35 cellular contexts compared by ENCODE assay signal in the genomic region with DNA sequence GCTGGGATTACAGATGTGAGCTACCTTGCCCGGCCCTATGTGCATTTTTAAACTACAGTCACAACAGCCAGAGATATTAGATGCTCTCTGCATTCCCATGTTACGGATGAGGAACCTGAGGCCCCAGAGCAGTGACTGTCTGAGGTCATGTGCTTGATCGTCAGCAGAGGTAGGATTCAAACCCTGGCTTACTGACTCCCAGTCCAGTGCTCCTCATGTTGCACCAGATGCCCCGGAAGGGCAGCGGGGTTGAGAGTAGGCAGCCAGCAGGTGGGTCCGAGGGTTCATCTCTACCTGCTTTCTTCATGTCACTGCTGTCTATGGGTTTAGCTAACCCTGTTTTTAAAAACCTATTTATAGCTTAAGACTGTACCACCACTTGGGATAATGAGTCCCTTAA. TPM values are rescaled to one million over a fixed set of nuclear protein-coding genes. Genes with fewer than 3 reads are reported as not detected.
"Had no signal": no experiment of that assay in that cellular context is flagged by ENCODE, and none has a peak within 500 bp of the region (broad histone marks: within the 10 kb centered on the region; RNA-seq: fewer than 3 reads in every experiment).

No MANE protein-coding gene starts in this region.

- H3K36me3 ChIP-seq: adrenal gland, colonic mucosa, esophagus squamous epithelium, gastroesophageal sphincter had no signal

- DNase-seq: activated CD4-positive, alpha-beta memory T cell treated with anti-CD3 and anti-CD28 coated beads for 36 hours; activated CD4-positive, alpha-beta T cell treated with anti-CD3 and anti-CD28 coated beads for 36 hours; activated CD4-positive, alpha-beta T cell treated with anti-CD3 and anti-CD28 coated beads, Interleukin-2, amount 10 ng/mL, durations not matched to agents 24 days and 14 days; activated CD4-positive, CD25-positive, alpha-beta regulatory T cell; activated CD4-positive, CD25-positive, alpha-beta regulatory T cell treated with anti-CD3 and anti-CD28 coated beads, Interleukin-2, amount 50 U/mL, for 72 hours; activated CD8-positive, alpha-beta memory T cell treated with anti-CD3 and anti-CD28 coated beads, Interleukin-2, amount 10 ng/mL, durations not matched to agents 7 days and 5 days; activated CD8-positive, alpha-beta memory T cell treated with anti-CD3 and anti-CD28 coated beads, Interleukin-2, amount 50 U/mL, for 4 hours; activated CD8-positive, alpha-beta T cell treated with anti-CD3 and anti-CD28 coated beads, Interleukin-2, amount 10 ng/mL, durations not matched to agents 7 days and 5 days; activated effector memory CD4-positive, alpha-beta T cell treated with anti-CD3 and anti-CD28 coated beads, Interleukin-2, amount 50 U/mL, for 16 hours; activated naive CD4-positive, alpha-beta T cell treated with anti-CD3 and anti-CD28 coated beads for 36 hours; activated naive CD8-positive, alpha-beta T cell treated with anti-CD3 and anti-CD28 coated beads for 36 hours; activated naive CD8-positive, alpha-beta T cell treated with anti-CD3 and anti-CD28 coated beads, Interleukin-2, amount 50 U/mL, for 24 hours; activated T-cell treated with anti-CD3 and anti-CD28 coated beads, Interleukin-2, amount 50 U/mL, for 1 hour; activated T-cell treated with anti-CD3 and anti-CD28 coated beads, Interleukin-2, amount 50 U/mL, for 48 hours; amygdala; body of pancreas; central memory CD4-positive, alpha-beta T cell; cerebellar nuclear complex; colonic mucosa; effector CD8-positive, alpha-beta T cell; esophagus squamous epithelium; foreskin melanocyte; T-helper 2 cell had no signal

- H3K4me3 ChIP-seq: adrenal gland, body of pancreas, colonic mucosa, esophagus squamous epithelium, gastroesophageal sphincter had no signal

- ATAC-seq: activated CD4-positive, alpha-beta T cell treated with anti-CD3 and anti-CD28 coated beads for 36 hours; activated CD8-positive, alpha-beta memory T cell treated with anti-CD3 and anti-CD28 coated beads, Interleukin-2, amount 10 ng/mL, durations not matched to agents 7 days and 5 days; activated CD8-positive, alpha-beta T cell treated with anti-CD3 and anti-CD28 coated beads, Interleukin-2, amount 10 ng/mL, durations not matched to agents 7 days and 5 days; activated naive CD8-positive, alpha-beta T cell treated with anti-CD3 and anti-CD28 coated beads, Interleukin-2, amount 50 U/mL, for 24 hours; body of pancreas; gastroesophageal sphincter had no signal

- H3K36me3 Mint-ChIP-seq: activated CD4-positive, alpha-beta memory T cell treated with anti-CD3 and anti-CD28 coated beads for 36 hours; activated CD8-positive, alpha-beta memory T cell treated with anti-CD3 and anti-CD28 coated beads, Interleukin-2, amount 10 ng/mL, durations not matched to agents 7 days and 5 days; activated naive CD4-positive, alpha-beta T cell treated with anti-CD3 and anti-CD28 coated beads, Interleukin-2, amount 50 U/mL, for 24 hours; activated naive CD8-positive, alpha-beta T cell treated with anti-CD3 and anti-CD28 coated beads for 36 hours had no signal

- H3K27me3 ChIP-seq: adrenal gland, body of pancreas, colonic mucosa had no signal

- FAIRE-seq: endometrium, endothelial cell of umbilical vein had no signal

- H3K9me3 ChIP-seq: adrenal gland, body of pancreas, colonic mucosa, esophagus squamous epithelium, gastroesophageal sphincter had no signal

- H3K27ac ChIP-seq: adrenal gland, body of pancreas, colonic mucosa, epithelial cell of prostate, esophagus squamous epithelium, gastroesophageal sphincter had no signal

- H3K27ac Mint-ChIP-seq: activated CD4-positive, alpha-beta memory T cell treated with anti-CD3 and anti-CD28 coated beads for 36 hours; activated CD4-positive, alpha-beta T cell treated with anti-CD3 and anti-CD28 coated beads for 36 hours; activated CD4-positive, alpha-beta T cell treated with anti-CD3 and anti-CD28 coated beads, Interleukin-2, amount 10 ng/mL, durations not matched to agents 24 days and 14 days; activated CD8-positive, alpha-beta memory T cell treated with anti-CD3 and anti-CD28 coated beads, Interleukin-2, amount 10 ng/mL, durations not matched to agents 7 days and 5 days; activated CD8-positive, alpha-beta T cell treated with anti-CD3 and anti-CD28 coated beads, Interleukin-2, amount 10 ng/mL, durations not matched to agents 7 days and 5 days; activated naive CD4-positive, alpha-beta T cell treated with anti-CD3 and anti-CD28 coated beads for 36 hours; activated naive CD4-positive, alpha-beta T cell treated with anti-CD3 and anti-CD28 coated beads, Interleukin-2, amount 50 U/mL, for 24 hours; activated naive CD8-positive, alpha-beta T cell treated with anti-CD3 and anti-CD28 coated beads for 36 hours; activated naive CD8-positive, alpha-beta T cell treated with anti-CD3 and anti-CD28 coated beads, Interleukin-2, amount 50 U/mL, for 24 hours; activated T-helper 1 cell treated with anti-CD3 and anti-CD28 coated beads, Interleukin-12 subunit alpha, Interleukin-12 subunit beta, Interleukin-2, Interleukin-4 antibody, amounts not matched to agents 30 ng/mL and 10 ng/mL and 1 ng/mL, durations not matched to agents 14 hours and 24 hours and 36 hours; activated T-helper 2 cell treated with anti-CD3 and anti-CD28 coated beads, Interferon-gamma antibody, Interleukin-2, Interleukin-4, amounts not matched to agents 10 μg/mL and 5 μg/mL and 100 μg/mL, durations not matched to agents 14 hours and 24 hours and 36 hours had no signal

- H3K27me3 Mint-ChIP-seq: activated CD4-positive, alpha-beta memory T cell treated with anti-CD3 and anti-CD28 coated beads for 36 hours had no signal

- H3K4me1 ChIP-seq: adrenal gland, body of pancreas, colonic mucosa, esophagus squamous epithelium, gastroesophageal sphincter had no signal

- H3K4me3 Mint-ChIP-seq: activated CD4-positive, alpha-beta memory T cell treated with anti-CD3 and anti-CD28 coated beads for 36 hours; activated CD4-positive, alpha-beta T cell treated with anti-CD3 and anti-CD28 coated beads for 36 hours; activated CD4-positive, alpha-beta T cell treated with anti-CD3 and anti-CD28 coated beads, Interleukin-2, amount 10 ng/mL, durations not matched to agents 24 days and 14 days; activated CD8-positive, alpha-beta memory T cell treated with anti-CD3 and anti-CD28 coated beads, Interleukin-2, amount 10 ng/mL, durations not matched to agents 7 days and 5 days; activated CD8-positive, alpha-beta T cell treated with anti-CD3 and anti-CD28 coated beads, Interleukin-2, amount 10 ng/mL, durations not matched to agents 7 days and 5 days; activated naive CD4-positive, alpha-beta T cell treated with anti-CD3 and anti-CD28 coated beads for 36 hours; activated naive CD4-positive, alpha-beta T cell treated with anti-CD3 and anti-CD28 coated beads, Interleukin-2, amount 50 U/mL, for 24 hours; activated naive CD8-positive, alpha-beta T cell treated with anti-CD3 and anti-CD28 coated beads for 36 hours; activated naive CD8-positive, alpha-beta T cell treated with anti-CD3 and anti-CD28 coated beads, Interleukin-2, amount 50 U/mL, for 24 hours; activated T-helper 1 cell treated with anti-CD3 and anti-CD28 coated beads, Interleukin-12 subunit alpha, Interleukin-12 subunit beta, Interleukin-2, Interleukin-4 antibody, amounts not matched to agents 30 ng/mL and 10 ng/mL and 1 ng/mL, durations not matched to agents 14 hours and 24 hours and 36 hours had no signal

- H3K4me1 Mint-ChIP-seq: activated CD4-positive, alpha-beta T cell treated with anti-CD3 and anti-CD28 coated beads for 36 hours; activated naive CD4-positive, alpha-beta T cell treated with anti-CD3 and anti-CD28 coated beads, Interleukin-2, amount 50 U/mL, for 24 hours; activated naive CD8-positive, alpha-beta T cell treated with anti-CD3 and anti-CD28 coated beads for 36 hours; activated naive CD8-positive, alpha-beta T cell treated with anti-CD3 and anti-CD28 coated beads, Interleukin-2, amount 50 U/mL, for 24 hours had no signal

- H3K9me3 Mint-ChIP-seq: activated CD4-positive, alpha-beta memory T cell treated with anti-CD3 and anti-CD28 coated beads for 36 hours; activated CD4-positive, alpha-beta T cell treated with anti-CD3 and anti-CD28 coated beads, Interleukin-2, amount 10 ng/mL, durations not matched to agents 24 days and 14 days; activated naive CD4-positive, alpha-beta T cell treated with anti-CD3 and anti-CD28 coated beads for 36 hours; activated naive CD4-positive, alpha-beta T cell treated with anti-CD3 and anti-CD28 coated beads, Interleukin-2, amount 50 U/mL, for 24 hours; activated naive CD8-positive, alpha-beta T cell treated with anti-CD3 and anti-CD28 coated beads for 36 hours; activated naive CD8-positive, alpha-beta T cell treated with anti-CD3 and anti-CD28 coated beads, Interleukin-2, amount 50 U/mL, for 24 hours; activated T-helper 1 cell treated with anti-CD3 and anti-CD28 coated beads, Interleukin-12 subunit alpha, Interleukin-12 subunit beta, Interleukin-2, Interleukin-4 antibody, amounts not matched to agents 30 ng/mL and 10 ng/mL and 1 ng/mL, durations not matched to agents 14 hours and 24 hours and 36 hours; activated T-helper 2 cell treated with anti-CD3 and anti-CD28 coated beads, Interferon-gamma antibody, Interleukin-2, Interleukin-4, amounts not matched to agents 10 μg/mL and 5 μg/mL and 100 μg/mL, durations not matched to agents 14 hours and 24 hours and 36 hours had no signal

RNA-seq across cellular contexts. Expression of gene MMP9, which starts 27.4 kb away (rescaled TPM):
- total RNA-seq: activated CD4-positive, alpha-beta T cell treated with anti-CD3 and anti-CD28 coated beads for 36 hours; activated CD8-positive, alpha-beta memory T cell treated with anti-CD3 and anti-CD28 coated beads for 36 hours; activated CD8-positive, alpha-beta T cell treated with anti-CD3 and anti-CD28 coated beads, Interleukin-2, amount 10 ng/mL, durations not matched to agents 7 days and 5 days; activated naive CD4-positive, alpha-beta T cell treated with anti-CD3 and anti-CD28 coated beads for 36 hours; activated T-helper 2 cell treated with anti-CD3 and anti-CD28 coated beads, Interferon-gamma antibody, Interleukin-2, Interleukin-4, amounts not matched to agents 10 μg/mL and 5 μg/mL and 100 μg/mL, durations not matched to agents 14 hours and 24 hours and 36 hours; endothelial cell of umbilical vein; fibroblast of lung; fibroblast of villous mesenchyme had no signal
- polyA plus RNA-seq: endothelial cell of umbilical vein, fibroblast of lung had no signal

RNA-seq across cellular contexts. Expression of gene SLC12A5, which starts 47.8 kb away (rescaled TPM):
- total RNA-seq: activated CD4-positive, alpha-beta T cell treated with anti-CD3 and anti-CD28 coated beads, Interleukin-2, amount 10 ng/mL, durations not matched to agents 24 days and 14 days; activated CD8-positive, alpha-beta memory T cell treated with anti-CD3 and anti-CD28 coated beads for 36 hours; activated naive CD4-positive, alpha-beta T cell treated with anti-CD3 and anti-CD28 coated beads for 36 hours; activated T-helper 1 cell treated with anti-CD3 and anti-CD28 coated beads, Interleukin-12 subunit alpha, Interleukin-12 subunit beta, Interleukin-2, Interleukin-4 antibody, amounts not matched to agents 30 ng/mL and 10 ng/mL and 1 ng/mL, durations not matched to agents 14 hours and 24 hours and 36 hours; body of pancreas; esophagus squamous epithelium; gastroesophageal sphincter had no signal
- polyA plus RNA-seq: aorta had no signal
